Comparison of ENCODE assay signal across 1 cellular context in genomic region chr9:123090198-123090896, GRCh38.
TF ChIP-seq lines count a peak whose summit lies in the region.

No MANE protein-coding gene starts in this region.

TF ChIP-seq in GM12878, 131 proteins besides CTCF, POLR2A, EP300 and RAD21 (continued from another document):
- TF ChIP-seq ZBTB11 (CRISPR knock-in tag; IDR thresholded peaks at IDR 0.05) (no peak), HSF1 (IDR thresholded peaks at IDR 0.05; ENCODE audit: low read depth, low read length) (no peak), IRF4 (IDR thresholded peaks at IDR 0.05; ENCODE audit: low read depth, low read length) (no peak), EGR1 (IDR thresholded peaks at IDR 0.05; ENCODE audit: borderline replicate concordance in 1 of 2, low read depth in 2 of 2, low read length in 2 of 2) (no peak), ZNF687 (IDR thresholded peaks at IDR 0.05) (no peak), RBBP5 (conservative IDR thresholded peaks at IDR 0.05) (no peak)
